9 cellular contexts compared by ENCODE assay signal in genomic region chr3:159762238-159762637, GRCh38.
DNase-seq lines count a peak whose midpoint lies in the region; ATAC-seq, FAIRE-seq and TF ChIP-seq lines count a peak whose summit lies in the region.
"Had no signal": no experiment of that assay in that cellular context is flagged by ENCODE, and none has a peak within 500 bp of the region (broad histone marks: within the 10 kb centered on the region; RNA-seq: fewer than 3 reads in every experiment).

No MANE protein-coding gene starts in this region.

- peaks cover 0 to 1% (median 0%) of the 10 kb centered on the region in 3 donors for H3K36me3 Mint-ChIP-seq in naive thymus-derived CD8-positive, alpha-beta T cell

- TF ChIP-seq POLR2A in GM12891 (IDR thresholded peaks at IDR 0.05; ENCODE audit: low read depth, low read length), result no peak

- H3K27me3 Mint-ChIP-seq in naive thymus-derived CD8-positive, alpha-beta T cell, result peaks cover 37 to 64% (median 49%) of the 10 kb centered on the region in 5 donors

- peak; percentile 83 for DNase-seq in AG10803 (ENCODE audit: low read depth)
- peak; percentile 23 for DNase-seq in HuH-7 (ENCODE audit: low spot score)
- no peak for DNase-seq in dorsolateral prefrontal cortex
- no peak for DNase-seq in naive thymus-derived CD8-positive, alpha-beta T cell
- DNase-seq in HUDEP-2 (lab: John Stamatoyannopoulos, UW; ENCODE audit: unreplicated experiment in 76 of 76), result no peak
- DNase-seq in CD1c-positive myeloid dendritic cell (ENCODE audit: extremely low spot score), result no peak
- no peak for DNase-seq in GM12891 (ENCODE audit: insufficient read length, low spot score)

- peaks cover 0 to 3% (median 0%) of the 10 kb centered on the region in 9 donors for H3K9me3 Mint-ChIP-seq in naive thymus-derived CD8-positive, alpha-beta T cell

- peaks cover 2 to 24% (median 17%) of the 10 kb centered on the region in 4 donors for H3K4me1 Mint-ChIP-seq in naive thymus-derived CD8-positive, alpha-beta T cell

- H3K4me3 Mint-ChIP-seq in naive thymus-derived CD8-positive, alpha-beta T cell, result peak overlapping the region in 6 of 10 donors; percentile 17 to 85 (median 62)

- TF ChIP-seq CTCF in AG10803 (conservative IDR thresholded peaks at IDR 0.05; ENCODE audit: low read length) (no peak), dorsolateral prefrontal cortex (IDR thresholded peaks at IDR 0.05 in 54 of 56, conservative IDR thresholded peaks at IDR 0.05 in 2 of 56; ENCODE audit: low read depth in 1 of 56, partially characterized antibody in 56 of 56) (peak in 7 of 56 donors; percentile 8 to 23 (median 9))

- peak overlapping the region; percentile 85 for H3K4me3 ChIP-seq in AG10803 (ENCODE audit: low read length)
- H3K4me3 ChIP-seq in dorsolateral prefrontal cortex, result peak overlapping the region in 27 of 59 donors; percentile 74 to 90 (median 83)

- no peaks in the 10 kb centered on the region for H3K27me3 ChIP-seq in dorsolateral prefrontal cortex

- POLR2A ChIA-PET in naive thymus-derived CD8-positive, alpha-beta T cell (lab: Charles Lee), result no interaction called here

- H3K27ac ChIP-seq in dorsolateral prefrontal cortex, result peak overlapping the region in 57 of 59 donors; percentile 10 to 99 (median 94)
- H3K27ac ChIP-seq: SK-N-MC had no signal

- ATAC-seq in naive thymus-derived CD8-positive, alpha-beta T cell, result no peak
- no peak for ATAC-seq in HG03460 (IDR thresholded peaks at IDR 0.05; ENCODE audit: unreplicated experiment)

- no peak overlapping the region for H3K27ac Mint-ChIP-seq in naive thymus-derived CD8-positive, alpha-beta T cell

- FAIRE-seq in GM12891 (lab: Jason Lieb, UNC), result no peak

- intact Hi-C loops in dorsolateral prefrontal cortex (cut with DNase I), result loop anchor here (2.0 to 10.0 kb wide), 5 partner anchors 43 to 147 kb away; no protein-coding TSS in a partner anchor

TF ChIP-seq in GM12891, 5 proteins besides CTCF, POLR2A, EP300 and RAD21:
- TF ChIP-seq SPI1 (IDR thresholded peaks at IDR 0.05; ENCODE audit: low read depth, low read length), result no peak
- no peak for TF ChIP-seq POLR2AphosphoS5 (IDR thresholded peaks at IDR 0.05; ENCODE audit: low read depth, low read length)
- TF ChIP-seq TAF1 (IDR thresholded peaks at IDR 0.05; ENCODE audit: low read depth, low read length), result no peak

Comparison
In these comparisons a context has a peak if more than half of its experiments do, and no peak if none do; other contexts are left out.
1. DNase-seq: peak in AG10803 (single experiment) and HuH-7 (single experiment); none in dorsolateral prefrontal cortex (0 of 10), naive thymus-derived CD8-positive, alpha-beta T cell (0 of 10), HUDEP-2 (0 of 76), CD1c-positive myeloid dendritic cell (single experiment) and GM12891 (single experiment).